Comparison of ENCODE assay signal across 18 cellular contexts in genomic region chr1:112770724-112771123, GRCh38. TPM values are rescaled to one million over a fixed set of nuclear protein-coding genes. Genes with fewer than 3 reads are reported as not detected.
A peak's percentile ranks its signal among the peaks of the same experiment; 100 is the strongest.
DNase-seq lines count a peak whose midpoint lies in the region; ATAC-seq, FAIRE-seq and TF ChIP-seq lines count a peak whose summit lies in the region.
"Had no signal": no experiment of that assay in that cellular context is flagged by ENCODE, and none has a peak within 500 bp of the region (broad histone marks: within the 10 kb centered on the region; RNA-seq: fewer than 3 reads in every experiment).

No MANE protein-coding gene starts in this region.

- H3K36me3 Mint-ChIP-seq in CD4-positive, alpha-beta memory T cell = no peaks in the 10 kb centered on the region
- no peaks in the 10 kb centered on the region for H3K36me3 Mint-ChIP-seq in effector memory CD8-positive, alpha-beta T cell (ENCODE audit: insufficient read depth)
- H3K36me3 Mint-ChIP-seq in activated T-helper 17 cell treated with anti-CD3 and anti-CD28 coated beads, Interleukin-2, amount 50 U/mL, for 72 hours (ENCODE audit: low read depth) = no peaks in the 10 kb centered on the region
- no peaks in the 10 kb centered on the region for H3K36me3 Mint-ChIP-seq in activated T-cell treated with anti-CD3 and anti-CD28 coated beads, Interleukin-2, amount 50 U/mL, for 24 hours (ENCODE audit: low read depth)
- H3K36me3 Mint-ChIP-seq: CD8-positive, alpha-beta T cell had no signal

- peak; percentile 44 for FAIRE-seq in GM19239 (lab: Jason Lieb, UNC)

- ATAC-seq in Panc1 = peak; percentile 56; the same call in 1 of the 2 replicates
- no peak for ATAC-seq in effector memory CD8-positive, alpha-beta T cell (replicated peaks)
- no peak for ATAC-seq in GM21381 (IDR thresholded peaks at IDR 0.05; ENCODE audit: unreplicated experiment)
- no peak for ATAC-seq in activated T-helper 17 cell treated with anti-CD3 and anti-CD28 coated beads, Interleukin-2, amount 50 U/mL, for 72 hours (replicated peaks)
- ATAC-seq: CD8-positive, alpha-beta T cell had no signal

- in situ Hi-C loops in Panc1 (cut with HindIII; ENCODE audit: low pct_unique_long_range_greater_than_20kb, low sequenced_read_pairs) = no loop called here

- no peak overlapping the region for H3K4me3 ChIP-seq in CD4-positive, alpha-beta memory T cell (ENCODE audit: low read length in 2 of 2)
- no peak overlapping the region for H3K4me3 ChIP-seq in Panc1 (ENCODE audit: low read depth in 2 of 2, low read length in 2 of 2)

- no peak for TF ChIP-seq CTCF in Panc1 (IDR thresholded peaks at IDR 0.05)

- H3K9me3 Mint-ChIP-seq in CD4-positive, alpha-beta memory T cell = peaks cover 0 to 5% (median 0%) of the 10 kb centered on the region in 8 donors
- no peaks in the 10 kb centered on the region for H3K9me3 Mint-ChIP-seq in effector memory CD8-positive, alpha-beta T cell
- no peaks in the 10 kb centered on the region for H3K9me3 Mint-ChIP-seq in activated T-helper 17 cell treated with anti-CD3 and anti-CD28 coated beads, Interleukin-2, amount 50 U/mL, for 72 hours
- peaks cover 4% of the 10 kb centered on the region for H3K9me3 Mint-ChIP-seq in activated T-cell treated with anti-CD3 and anti-CD28 coated beads, Interleukin-2, amount 50 U/mL, for 24 hours
- H3K9me3 Mint-ChIP-seq: CD8-positive, alpha-beta T cell had no signal

- POLR2A ChIA-PET in CD4-positive, alpha-beta memory T cell (lab: Charles Lee; ENCODE audit: partially characterized antibody) = no interaction called here
- POLR2A ChIA-PET in Panc1 (lab: Charles Lee) = no interaction called here

- H3K27me3 Mint-ChIP-seq in CD4-positive, alpha-beta memory T cell = peaks cover 0 to 4% of the 10 kb centered on the region in 2 donors
- peaks cover 3 to 18% of the 10 kb centered on the region in 2 donors for H3K27me3 Mint-ChIP-seq in effector memory CD8-positive, alpha-beta T cell
- H3K27me3 Mint-ChIP-seq in activated T-helper 17 cell treated with anti-CD3 and anti-CD28 coated beads, Interleukin-2, amount 50 U/mL, for 72 hours = peaks cover 8% of the 10 kb centered on the region
- H3K27me3 Mint-ChIP-seq in activated T-cell treated with anti-CD3 and anti-CD28 coated beads, Interleukin-2, amount 50 U/mL, for 24 hours = peaks cover 13% of the 10 kb centered on the region

- BruUV-seq in Panc1 (replicated peaks; lab: Mats Ljungman, UMichigan) = no TSS peak

- intact Hi-C loops in CD4-positive, alpha-beta memory T cell (cut with micrococcal nuclease) = no loop called here
- intact Hi-C loops in Panc1 (cut with micrococcal nuclease; ENCODE audit: unreplicated experiment) = no loop called here

- CTCF ChIA-PET in CD4-positive, alpha-beta memory T cell (lab: Charles Lee; ENCODE audit: partially characterized antibody) = interaction anchor here (1.8 kb wide), 1 partner anchor 8 kb away, joined by 5 read pairs; no protein-coding TSS in a partner anchor
- CTCF ChIA-PET in Panc1 (lab: Charles Lee) = interaction anchor here (0.6 kb wide), 1 partner anchor 267 kb away, joined by 3 read pairs; no protein-coding TSS in a partner anchor

- no peak for DNase-seq in CD4-positive, alpha-beta memory T cell
- DNase-seq in GM19239 (ENCODE audit: insufficient read length, low spot score) (no peak), Panc1 (ENCODE audit: low read depth, low spot score) (no peak), AG20443 (ENCODE audit: low spot score) (no peak)
- DNase-seq in effector memory CD8-positive, alpha-beta T cell = no peak
- DNase-seq in activated T-cell treated with anti-CD3 and anti-CD28 coated beads, Interleukin-2, amount 50 U/mL, for 24 hours = no peak
- DNase-seq: ACHN; BE2C; Caco-2; CD8-positive, alpha-beta T cell; DMS53; HCEC 1CT; HFFc6; KBM-7 had no signal

- H3K27ac ChIP-seq in CD4-positive, alpha-beta memory T cell (ENCODE audit: low read depth, low read length) = no peak overlapping the region
- no peak overlapping the region for H3K27ac ChIP-seq in Panc1 (ENCODE audit: low read length)
- H3K27ac ChIP-seq: C4-2B, HL-60 had no signal

- H3K27ac Mint-ChIP-seq in CD4-positive, alpha-beta memory T cell = peak overlapping the region in 3 of 7 donors; percentile 42 to 68 (median 57)
- H3K27ac Mint-ChIP-seq in effector memory CD8-positive, alpha-beta T cell = no peak overlapping the region
- H3K27ac Mint-ChIP-seq in activated T-helper 17 cell treated with anti-CD3 and anti-CD28 coated beads, Interleukin-2, amount 50 U/mL, for 72 hours = no peak overlapping the region
- no peak overlapping the region for H3K27ac Mint-ChIP-seq in activated T-cell treated with anti-CD3 and anti-CD28 coated beads, Interleukin-2, amount 50 U/mL, for 24 hours
- H3K27ac Mint-ChIP-seq: CD8-positive, alpha-beta T cell; HFFc6 had no signal

- H3K4me3 Mint-ChIP-seq in CD4-positive, alpha-beta memory T cell = peak overlapping the region in 5 of 8 donors; percentile 1 to 64 (median 59)
- peak overlapping the region; percentile 44 to 69 for H3K4me3 Mint-ChIP-seq in effector memory CD8-positive, alpha-beta T cell
- H3K4me3 Mint-ChIP-seq in activated T-helper 17 cell treated with anti-CD3 and anti-CD28 coated beads, Interleukin-2, amount 50 U/mL, for 72 hours = no peak overlapping the region
- H3K4me3 Mint-ChIP-seq in activated T-cell treated with anti-CD3 and anti-CD28 coated beads, Interleukin-2, amount 50 U/mL, for 24 hours = no peak overlapping the region
- H3K4me3 Mint-ChIP-seq: CD8-positive, alpha-beta T cell; HFFc6 had no signal

- H3K9me3 ChIP-seq in CD4-positive, alpha-beta memory T cell (ENCODE audit: control insufficient read depth in 1 of 2, low read length in 2 of 2) = no peaks in the 10 kb centered on the region
- H3K9me3 ChIP-seq in Panc1 (ENCODE audit: control insufficient read depth, insufficient read depth, low read depth, low read length) = no peaks in the 10 kb centered on the region
- H3K9me3 ChIP-seq: BE2C, Caco-2 had no signal

- H3K36me3 ChIP-seq in CD4-positive, alpha-beta memory T cell (ENCODE audit: insufficient read depth, low read length) = no peaks in the 10 kb centered on the region
- no peaks in the 10 kb centered on the region for H3K36me3 ChIP-seq in Panc1 (ENCODE audit: control insufficient read depth, insufficient read depth, low read length)
- H3K36me3 ChIP-seq: BE2C had no signal

- H3K4me1 Mint-ChIP-seq in CD4-positive, alpha-beta memory T cell = peaks cover 3 to 8% (median 6%) of the 10 kb centered on the region in 4 donors
- peaks cover 13% of the 10 kb centered on the region in 2 donors for H3K4me1 Mint-ChIP-seq in effector memory CD8-positive, alpha-beta T cell (ENCODE audit: low read depth in 2 of 2)
- no peaks in the 10 kb centered on the region for H3K4me1 Mint-ChIP-seq in activated T-helper 17 cell treated with anti-CD3 and anti-CD28 coated beads, Interleukin-2, amount 50 U/mL, for 72 hours
- H3K4me1 Mint-ChIP-seq in activated T-cell treated with anti-CD3 and anti-CD28 coated beads, Interleukin-2, amount 50 U/mL, for 24 hours (ENCODE audit: low read depth) = peaks cover 7% of the 10 kb centered on the region

- no peaks in the 10 kb centered on the region for H3K27me3 ChIP-seq in CD4-positive, alpha-beta memory T cell (ENCODE audit: insufficient read depth, low read length)
- H3K27me3 ChIP-seq in Panc1 (ENCODE audit: control insufficient read depth, insufficient read depth, low read length) = peaks cover 3% of the 10 kb centered on the region; the same call in 1 of the 2 replicates

- peaks cover 9% of the 10 kb centered on the region for H3K4me1 ChIP-seq in CD4-positive, alpha-beta memory T cell (ENCODE audit: insufficient read depth, low read length)
- no peaks in the 10 kb centered on the region for H3K4me1 ChIP-seq in Panc1 (ENCODE audit: control insufficient read depth, insufficient read depth, low read length)
- H3K4me1 ChIP-seq: BE2C, Caco-2 had no signal

RNA-seq across cellular contexts. Expression of gene PPM1J, which starts 55.6 kb away (rescaled TPM):
- total RNA-seq in CD4-positive, alpha-beta memory T cell = under 1 TPM in 1 of 2 experiments, not detected in 1; 0.76 TPM
- polyA plus RNA-seq in CD4-positive, alpha-beta memory T cell = under 1 TPM in 1 of 2 donors, not detected in 1; 0.13 TPM
- total RNA-seq in Panc1 (2021; ENCODE audit: unreplicated experiment) = 0.51 TPM
- polyA plus RNA-seq in Panc1 (2012; ENCODE audit: insufficient read length) = 0.91 TPM
- under 1 TPM; 0.30 to 0.69 TPM for total RNA-seq in activated T-helper 17 cell treated with anti-CD3 and anti-CD28 coated beads, Interleukin-2, amount 50 U/mL, for 72 hours

Comparison
In these comparisons a context has a peak if more than half of its experiments do, and no peak if none do; other contexts are left out.
1. H3K4me3 Mint-ChIP-seq: peak in CD4-positive, alpha-beta memory T cell (5 of 8) and effector memory CD8-positive, alpha-beta T cell (2 of 2); none in activated T-helper 17 cell treated with anti-CD3 and anti-CD28 coated beads, Interleukin-2, amount 50 U/mL, for 72 hours (single experiment) and activated T-cell treated with anti-CD3 and anti-CD28 coated beads, Interleukin-2, amount 50 U/mL, for 24 hours (single experiment).